2 cellular contexts compared by ENCODE assay signal in the genomic region with DNA sequence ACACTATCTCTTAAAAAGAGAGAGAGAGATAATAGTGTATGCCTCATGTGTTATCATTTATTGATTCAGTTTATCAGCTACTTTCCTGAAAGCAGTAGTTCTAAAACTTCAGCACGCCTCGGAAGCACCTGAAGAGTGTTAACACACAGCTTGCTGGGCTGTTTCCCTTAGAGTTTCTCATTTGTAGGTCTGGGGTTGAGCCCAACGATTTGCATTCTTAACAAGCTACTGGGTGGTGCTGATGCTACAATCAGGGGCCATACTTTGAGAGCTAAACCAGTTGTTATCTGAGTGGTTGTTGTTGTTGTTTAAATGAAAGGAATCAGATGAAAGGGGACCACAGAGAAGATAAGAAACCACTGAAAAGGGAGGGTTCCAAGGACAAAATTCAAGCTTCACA.
A peak's percentile ranks its signal among the peaks of the same experiment; 100 is the strongest.
TF ChIP-seq lines count a peak whose summit lies in the region.

No MANE protein-coding gene starts in this region.

TF ChIP-seq in HEK293, 187 proteins besides CTCF, POLR2A, EP300 and RAD21:
- TF ChIP-seq ZNF449 (tag by site-specific recombination; IDR thresholded peaks at IDR 0.05) = 0 out of 2 replicates have a peak, but pooled peaks have one; percentile 26
- TF ChIP-seq ZNF16 (tag by site-specific recombination; IDR thresholded peaks at IDR 0.05; ENCODE audit: low read depth) = no peak

TF ChIP-seq in H1, 55 proteins besides CTCF, POLR2A, EP300 and RAD21:
- no peak for TF ChIP-seq SRF (IDR thresholded peaks at IDR 0.05; ENCODE audit: low read depth, low read length)
- no peak for TF ChIP-seq KDM1A (IDR thresholded peaks at IDR 0.05; ENCODE audit: borderline replicate concordance, low read length)
- TF ChIP-seq MAFK (IDR thresholded peaks at IDR 0.05; ENCODE audit: low read depth, low read length) = no peak
- no peak for TF ChIP-seq JUN (IDR thresholded peaks at IDR 0.05; ENCODE audit: low read depth, low read length)
- TF ChIP-seq CHD1 (IDR thresholded peaks at IDR 0.05; ENCODE audit: low read depth, low read length) = no peak
- TF ChIP-seq SP1 (IDR thresholded peaks at IDR 0.05; ENCODE audit: low read depth, low read length) = no peak
- no peak for TF ChIP-seq FOSL1 (IDR thresholded peaks at IDR 0.05; ENCODE audit: insufficient read depth, low read depth, low read length)
- TF ChIP-seq SIN3A (conservative IDR thresholded peaks at IDR 0.05 in 1 of 2, IDR thresholded peaks at IDR 0.05 in 1 of 2; ENCODE audit: low read depth in 1 of 2, low read length in 2 of 2) = no peak
- TF ChIP-seq ATF3 (IDR thresholded peaks at IDR 0.05; ENCODE audit: insufficient read depth, low read depth, low read length) = no peak
- TF ChIP-seq KDM5A (IDR thresholded peaks at IDR 0.05; ENCODE audit: low read length) = no peak
- no peak for TF ChIP-seq RNF2 (IDR thresholded peaks at IDR 0.05; ENCODE audit: borderline replicate concordance, low read depth, low read length, missing control alignments, poor library complexity, severe bottlenecking)
- no peak for TF ChIP-seq SP4 (IDR thresholded peaks at IDR 0.05; ENCODE audit: low read length)
- no peak for TF ChIP-seq ASH2L (IDR thresholded peaks at IDR 0.05; ENCODE audit: low read length)
- TF ChIP-seq BRCA1 (IDR thresholded peaks at IDR 0.05; ENCODE audit: low read depth, low read length) = no peak
- TF ChIP-seq TBP (IDR thresholded peaks at IDR 0.05; ENCODE audit: low read depth, low read length) = no peak
- no peak for TF ChIP-seq TAF1 (IDR thresholded peaks at IDR 0.05; ENCODE audit: low read depth, low read length)
- TF ChIP-seq SAP30 (IDR thresholded peaks at IDR 0.05; ENCODE audit: insufficient read depth, insufficient replicate concordance, low read length) = no peak
- no peak for TF ChIP-seq CTBP2 (IDR thresholded peaks at IDR 0.05; ENCODE audit: borderline replicate concordance, insufficient read depth, insufficient read length, low read length)
